Comparison of ENCODE assay signal across 1 cellular context in genomic region chr22:23249506-23250423, GRCh38.
TF ChIP-seq lines count a peak whose summit lies in the region.

No MANE protein-coding gene starts in this region.

TF ChIP-seq in K562, 482 proteins besides CTCF, POLR2A, EP300 and RAD21:
- peak; percentile 48 for TF ChIP-seq STAT6 (CRISPR knock-in tag; IDR thresholded peaks at IDR 0.05)
- TF ChIP-seq E2F1 (CRISPR knock-in tag; IDR thresholded peaks at IDR 0.05) = peak; percentile 51
- TF ChIP-seq ZBTB49 (CRISPR knock-in tag; IDR thresholded peaks at IDR 0.05; ENCODE audit: borderline replicate concordance) = no peak
- TF ChIP-seq ADNP (tag; IDR thresholded peaks at IDR 0.05) = no peak
- TF ChIP-seq ATF3 (IDR thresholded peaks at IDR 0.05) = no peak
- TF ChIP-seq ATF3 (CRISPR knock-in tag; conservative IDR thresholded peaks at IDR 0.05) = peak; percentile 56; the same call in 1 of the 2 replicates
